Comparison of ENCODE assay signal across 23 cellular contexts in genomic region chr19:41734585-41734984, GRCh38. TPM values are rescaled to one million over a fixed set of nuclear protein-coding genes. Genes with fewer than 3 reads are reported as not detected.
A peak's percentile ranks its signal among the peaks of the same experiment; 100 is the strongest.
DNase-seq lines count a peak whose midpoint lies in the region; ATAC-seq and TF ChIP-seq lines count a peak whose summit lies in the region.
"Had no signal": no experiment of that assay in that cellular context is flagged by ENCODE, and none has a peak within 500 bp of the region (broad histone marks: within the 10 kb centered on the region; RNA-seq: fewer than 3 reads in every experiment).

No MANE protein-coding gene starts in this region.

- H3K4me1 ChIP-seq in Caco-2 (peaks cover 32% of the 10 kb centered on the region), MM.1S (ENCODE audit: low read length) (no peaks in the 10 kb centered on the region)

- H3K79me2 ChIP-seq in MM.1S (ENCODE audit: low read length): no peaks in the 10 kb centered on the region

- intact Hi-C loops in Caco-2 (cut with micrococcal nuclease; ENCODE audit: unreplicated experiment): loop anchor here (1.0 kb wide), 1 partner anchor 40 kb away; no protein-coding TSS in a partner anchor
- intact Hi-C loops in left colon (cut with DNase I, micrococcal nuclease): no loop called here
- intact Hi-C loops in activated CD4-positive, alpha-beta memory T cell treated with anti-CD3 and anti-CD28 coated beads for 36 hours (cut with micrococcal nuclease): no loop called here

- H3K4me3 ChIP-seq in Caco-2 (ENCODE audit: low read depth, low read length): no peak overlapping the region
- no peak overlapping the region for H3K4me3 ChIP-seq in MM.1S (ENCODE audit: low read length)
- H3K4me3 ChIP-seq: smooth muscle cell had no signal

- H3K27me3 Mint-ChIP-seq in Caco-2 (ENCODE audit: insufficient read depth, unreplicated experiment): no peaks in the 10 kb centered on the region
- H3K27me3 Mint-ChIP-seq in activated CD4-positive, alpha-beta memory T cell treated with anti-CD3 and anti-CD28 coated beads for 36 hours: peaks cover 39% of the 10 kb centered on the region

- BruUV-seq in Caco-2 (replicated peaks; lab: Mats Ljungman, UMichigan): no TSS peak

- TF ChIP-seq CTCF in Caco-2 (IDR thresholded peaks at IDR 0.05; ENCODE audit: insufficient read depth in 1 of 2, low read depth in 1 of 2, low read length in 1 of 2, severe bottlenecking in 1 of 2, unreplicated experiment in 1 of 2): no peak
- TF ChIP-seq CTCF in MM.1S (IDR thresholded peaks at IDR 0.05; ENCODE audit: low read length): no peak

- peak overlapping the region; percentile 42 for H3K4me3 Mint-ChIP-seq in Caco-2 (ENCODE audit: unreplicated experiment)
- H3K4me3 Mint-ChIP-seq in activated CD4-positive, alpha-beta memory T cell treated with anti-CD3 and anti-CD28 coated beads for 36 hours: no peak overlapping the region
- H3K4me3 Mint-ChIP-seq: CD8-positive, alpha-beta T cell; natural killer cell had no signal

- H3K9me3 Mint-ChIP-seq in Caco-2 (ENCODE audit: unreplicated experiment): no peaks in the 10 kb centered on the region
- no peaks in the 10 kb centered on the region for H3K9me3 Mint-ChIP-seq in activated CD4-positive, alpha-beta memory T cell treated with anti-CD3 and anti-CD28 coated beads for 36 hours
- H3K9me3 Mint-ChIP-seq: CD8-positive, alpha-beta T cell; natural killer cell had no signal

- ATAC-seq in left colon: peak; percentile 75
- ATAC-seq: CD8-positive, alpha-beta T cell; natural killer cell; SK-N-SH treated with all-trans-retinoic acid at 6 μM for 48 hours had no signal

- POLR2A ChIA-PET in Caco-2 (lab: Charles Lee): interaction anchor here (0.6 to 1.4 kb wide), 2 partner anchors 28 to 39 kb away, joined by 3 to 8 read pairs; no protein-coding TSS in a partner anchor
- POLR2A ChIA-PET in activated CD4-positive, alpha-beta memory T cell treated with anti-CD3 and anti-CD28 coated beads for 36 hours (lab: Charles Lee): no interaction called here

- H3K4me2 ChIP-seq in MM.1S (ENCODE audit: low read depth, low read length): no peak overlapping the region
- H3K4me2 ChIP-seq: smooth muscle cell had no signal

- no peaks in the 10 kb centered on the region for H3K27me3 ChIP-seq in Caco-2 (replicated peaks; ENCODE audit: control insufficient read depth, insufficient read depth, low read length)
- peaks cover 88% of the 10 kb centered on the region for H3K27me3 ChIP-seq in MM.1S (replicated peaks; ENCODE audit: insufficient read depth, low read length)

- H3K27ac ChIP-seq in MM.1S (ENCODE audit: low read length): no peak overlapping the region

- peak; percentile 75 to 89 for DNase-seq in Caco-2
- DNase-seq in NCI-H1092 (lab: John Stamatoyannopoulos, UW): peak; percentile 91
- DNase-seq in NCI-H748 treated with DMSO at 0.1 percent for 48 hours (lab: John Stamatoyannopoulos, UW): peak; percentile 100
- DNase-seq in left colon: peak; percentile 74 to 90
- no peak for DNase-seq in activated CD4-positive, alpha-beta memory T cell treated with anti-CD3 and anti-CD28 coated beads for 36 hours
- DNase-seq in activated effector memory CD4-positive, alpha-beta T cell treated with Interleukin-2 at 50 U/mL for 16 hours: no peak
- no peak for DNase-seq in MM.1S
- no peak for DNase-seq in superior temporal gyrus (ENCODE audit: extremely low spot score)
- DNase-seq: activated CD4-positive, alpha-beta T cell treated with anti-CD3 and anti-CD28 coated beads for 4 hours; activated CD8-positive, alpha-beta memory T cell treated with anti-CD3 and anti-CD28 coated beads, Interleukin-2, amount 50 U/mL, for 4 hours; CD8-positive, alpha-beta T cell; natural killer cell; OCI-M1; stimulated activated CD4-positive, alpha-beta T cell treated with anti-CD3 and anti-CD28 coated beads, Interleukin-4, amount 100 ng/mL, for 4 hours; stimulated activated CD8-positive, alpha-beta memory T cell treated with anti-CD3 and anti-CD28 coated beads, Interleukin-4, amount 100 ng/mL, for 48 hours had no signal

- H4K20me1 ChIP-seq in MM.1S (ENCODE audit: insufficient read depth, low read length): no peaks in the 10 kb centered on the region

- H3K9ac ChIP-seq in MM.1S (ENCODE audit: low read length): no peak overlapping the region

- CTCF ChIA-PET in Caco-2 (lab: Charles Lee): interaction anchor here (1.2 to 4.2 kb wide), 2 partner anchors 27 to 40 kb away, joined by 10 to 24 read pairs; no protein-coding TSS in a partner anchor
- CTCF ChIA-PET in activated CD4-positive, alpha-beta memory T cell treated with anti-CD3 and anti-CD28 coated beads for 36 hours (lab: Charles Lee): interaction anchor here (5.0 kb wide), 1 partner anchor 19 kb away, joined by 29 read pairs; no protein-coding TSS in a partner anchor

- peaks cover 27% of the 10 kb centered on the region for H3K4me1 Mint-ChIP-seq in Caco-2 (ENCODE audit: low read depth, unreplicated experiment)
- H3K4me1 Mint-ChIP-seq in activated CD4-positive, alpha-beta memory T cell treated with anti-CD3 and anti-CD28 coated beads for 36 hours (ENCODE audit: low read depth): no peaks in the 10 kb centered on the region
- H3K4me1 Mint-ChIP-seq: natural killer cell had no signal

- H3K36me3 Mint-ChIP-seq in Caco-2 (ENCODE audit: insufficient read depth, unreplicated experiment): no peaks in the 10 kb centered on the region
- no peaks in the 10 kb centered on the region for H3K36me3 Mint-ChIP-seq in activated CD4-positive, alpha-beta memory T cell treated with anti-CD3 and anti-CD28 coated beads for 36 hours
- H3K36me3 Mint-ChIP-seq: CD8-positive, alpha-beta T cell; natural killer cell had no signal

- no peak overlapping the region for H2AFZ ChIP-seq in MM.1S (ENCODE audit: low read length)

- no peaks in the 10 kb centered on the region for H3F3A ChIP-seq in MM.1S (ENCODE audit: insufficient read depth, low read length)

- H3K27ac Mint-ChIP-seq in Caco-2 (ENCODE audit: unreplicated experiment): peak overlapping the region; percentile 77
- H3K27ac Mint-ChIP-seq in activated CD4-positive, alpha-beta memory T cell treated with anti-CD3 and anti-CD28 coated beads for 36 hours: no peak overlapping the region
- H3K27ac Mint-ChIP-seq: CD8-positive, alpha-beta T cell; natural killer cell had no signal

- no peaks in the 10 kb centered on the region for H3K9me2 ChIP-seq in MM.1S (replicated peaks; ENCODE audit: insufficient read depth, low read length)

- no peaks in the 10 kb centered on the region for H3K36me3 ChIP-seq in Caco-2 (ENCODE audit: control insufficient read depth, insufficient read depth, low read length)
- no peaks in the 10 kb centered on the region for H3K36me3 ChIP-seq in MM.1S (replicated peaks; ENCODE audit: insufficient read depth, low read length)

- H3K9me3 ChIP-seq in Caco-2: no peaks in the 10 kb centered on the region
- H3K9me3 ChIP-seq in MM.1S (replicated peaks; ENCODE audit: insufficient read depth, low read length): no peaks in the 10 kb centered on the region

RNA-seq across cellular contexts. Expression of gene CEACAM6, which starts 20.7 kb away (rescaled TPM):
- 10.7 and 16.2 TPM in 2 replicates for total RNA-seq in Caco-2 (2022)
- 100 to 1,000 TPM; 485 to 596 TPM for total RNA-seq in left colon
- total RNA-seq in activated CD4-positive, alpha-beta memory T cell treated with anti-CD3 and anti-CD28 coated beads for 36 hours: not detected
- total RNA-seq: astrocyte; CD8-positive, alpha-beta T cell; frontal cortex; G401; natural killer cell; smooth muscle cell had no signal

RNA-seq across cellular contexts. Expression of gene CEACAM5, which starts 26.2 kb away (rescaled TPM):
- total RNA-seq in Caco-2 (2022) (1.3 and 3.9 TPM in 2 replicates), left colon (1,000 to 10,000 TPM; 4,350 to 5,481 TPM)
- not detected for total RNA-seq in activated CD4-positive, alpha-beta memory T cell treated with anti-CD3 and anti-CD28 coated beads for 36 hours
- total RNA-seq: astrocyte; CD8-positive, alpha-beta T cell; frontal cortex; G401; liver; natural killer cell; posterior vena cava; smooth muscle cell had no signal

RNA-seq across cellular contexts. Expression of gene CEACAM7, which starts 46.5 kb away (rescaled TPM):
- 0.44 TPM in 1 of 2 replicates, not detected in the other for total RNA-seq in Caco-2 (2022)
- total RNA-seq in left colon: 1,000 to 10,000 TPM; 2,049 to 2,156 TPM
- not detected for total RNA-seq in activated CD4-positive, alpha-beta memory T cell treated with anti-CD3 and anti-CD28 coated beads for 36 hours
- total RNA-seq: astrocyte; CD8-positive, alpha-beta T cell; frontal cortex; G401; liver; natural killer cell; posterior vena cava; smooth muscle cell; temporal lobe had no signal

Comparison
In these comparisons a context has a peak if more than half of its experiments do, and no peak if none do; other contexts are left out.
1. DNase-seq: peak in Caco-2 (2 of 2), NCI-H1092 (single experiment), NCI-H748 treated with DMSO at 0.1 percent for 48 hours (single experiment) and left colon (2 of 2); none in activated CD4-positive, alpha-beta memory T cell treated with anti-CD3 and anti-CD28 coated beads for 36 hours (single experiment), activated effector memory CD4-positive, alpha-beta T cell treated with Interleukin-2 at 50 U/mL for 16 hours (single experiment), MM.1S (single experiment) and superior temporal gyrus (single experiment).
2. RNA of gene CEACAM6, which starts 20.7 kb away (total RNA-seq): 485 to 596 TPM in left colon; 10.7 to 16.2 TPM in Caco-2 and not detected in activated CD4-positive, alpha-beta memory T cell treated with anti-CD3 and anti-CD28 coated beads for 36 hours; every median in the first group is over 10 times any median in the second.
3. RNA of gene CEACAM5, which starts 26.2 kb away (total RNA-seq): 4,350 to 5,481 TPM in left colon; 1.3 to 3.9 TPM in Caco-2 and not detected in activated CD4-positive, alpha-beta memory T cell treated with anti-CD3 and anti-CD28 coated beads for 36 hours; every median in the first group is over 100 times any median in the second.
4. RNA of gene CEACAM7, which starts 46.5 kb away (total RNA-seq): 2,049 to 2,156 TPM in left colon; 0.44 TPM in Caco-2 and not detected in activated CD4-positive, alpha-beta memory T cell treated with anti-CD3 and anti-CD28 coated beads for 36 hours; every median in the first group is over 1,000 times any median in the second.